ENCODE assay signal across 1 cellular context in the genomic region with DNA sequence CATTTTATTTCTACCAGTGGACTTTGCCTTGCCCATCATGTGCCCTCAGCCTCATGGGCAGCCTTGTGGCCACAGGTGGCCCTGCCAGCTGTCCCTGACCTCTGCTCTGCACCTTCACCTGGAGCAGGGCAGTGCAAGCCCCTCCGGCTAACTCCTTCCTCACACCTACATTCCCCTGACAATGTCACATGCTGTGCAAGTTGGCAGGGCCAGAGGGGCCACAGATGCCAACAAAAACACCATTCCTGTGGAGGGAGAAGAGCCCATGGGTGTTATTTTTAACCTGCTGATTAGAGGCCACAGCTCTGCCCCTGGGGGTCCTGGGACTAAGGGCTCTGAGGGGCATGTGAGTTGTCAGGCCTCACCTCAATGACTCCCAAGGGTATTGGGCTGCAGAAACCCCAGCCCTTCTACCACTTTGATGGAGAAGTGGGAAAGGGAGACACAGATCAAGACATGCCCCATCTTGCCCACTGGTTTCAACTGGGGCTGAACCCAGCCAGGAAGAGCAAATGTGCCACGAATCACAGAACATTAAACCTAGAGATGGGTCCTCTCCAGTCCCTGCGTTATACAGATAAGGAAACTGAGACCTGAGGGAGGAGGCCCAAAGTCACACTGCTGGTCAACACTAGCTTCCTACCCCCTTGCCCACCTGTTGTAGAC.
TF ChIP-seq lines count a peak whose summit lies in the region.

No MANE protein-coding gene starts in this region.

TF ChIP-seq in HepG2, 621 proteins besides CTCF, POLR2A, EP300 and RAD21 (continued from another document and continues in another):
- TF ChIP-seq, protein P1, sequence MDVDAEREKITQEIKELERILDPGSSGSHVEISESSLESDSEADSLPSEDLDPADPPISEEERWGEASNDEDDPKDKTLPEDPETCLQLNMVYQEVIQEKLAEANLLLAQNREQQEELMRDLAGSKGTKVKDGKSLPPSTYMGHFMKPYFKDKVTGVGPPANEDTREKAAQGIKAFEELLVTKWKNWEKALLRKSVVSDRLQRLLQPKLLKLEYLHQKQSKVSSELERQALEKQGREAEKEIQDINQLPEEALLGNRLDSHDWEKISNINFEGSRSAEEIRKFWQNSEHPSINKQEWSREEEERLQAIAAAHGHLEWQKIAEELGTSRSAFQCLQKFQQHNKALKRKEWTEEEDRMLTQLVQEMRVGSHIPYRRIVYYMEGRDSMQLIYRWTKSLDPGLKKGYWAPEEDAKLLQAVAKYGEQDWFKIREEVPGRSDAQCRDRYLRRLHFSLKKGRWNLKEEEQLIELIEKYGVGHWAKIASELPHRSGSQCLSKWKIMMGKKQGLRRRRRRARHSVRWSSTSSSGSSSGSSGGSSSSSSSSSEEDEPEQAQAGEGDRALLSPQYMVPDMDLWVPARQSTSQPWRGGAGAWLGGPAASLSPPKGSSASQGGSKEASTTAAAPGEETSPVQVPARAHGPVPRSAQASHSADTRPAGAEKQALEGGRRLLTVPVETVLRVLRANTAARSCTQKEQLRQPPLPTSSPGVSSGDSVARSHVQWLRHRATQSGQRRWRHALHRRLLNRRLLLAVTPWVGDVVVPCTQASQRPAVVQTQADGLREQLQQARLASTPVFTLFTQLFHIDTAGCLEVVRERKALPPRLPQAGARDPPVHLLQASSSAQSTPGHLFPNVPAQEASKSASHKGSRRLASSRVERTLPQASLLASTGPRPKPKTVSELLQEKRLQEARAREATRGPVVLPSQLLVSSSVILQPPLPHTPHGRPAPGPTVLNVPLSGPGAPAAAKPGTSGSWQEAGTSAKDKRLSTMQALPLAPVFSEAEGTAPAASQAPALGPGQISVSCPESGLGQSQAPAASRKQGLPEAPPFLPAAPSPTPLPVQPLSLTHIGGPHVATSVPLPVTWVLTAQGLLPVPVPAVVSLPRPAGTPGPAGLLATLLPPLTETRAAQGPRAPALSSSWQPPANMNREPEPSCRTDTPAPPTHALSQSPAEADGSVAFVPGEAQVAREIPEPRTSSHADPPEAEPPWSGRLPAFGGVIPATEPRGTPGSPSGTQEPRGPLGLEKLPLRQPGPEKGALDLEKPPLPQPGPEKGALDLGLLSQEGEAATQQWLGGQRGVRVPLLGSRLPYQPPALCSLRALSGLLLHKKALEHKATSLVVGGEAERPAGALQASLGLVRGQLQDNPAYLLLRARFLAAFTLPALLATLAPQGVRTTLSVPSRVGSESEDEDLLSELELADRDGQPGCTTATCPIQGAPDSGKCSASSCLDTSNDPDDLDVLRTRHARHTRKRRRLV (CRISPR knock-in tag; IDR thresholded peaks at IDR 0.05), result no peak
- TF ChIP-seq AGO2 (optimal IDR thresholded peaks at IDR 0.05; ENCODE audit: low read depth, low read length) (no peak), KAT8 (CRISPR knock-in tag; IDR thresholded peaks at IDR 0.05) (no peak), MBNL3 (CRISPR knock-in tag; conservative IDR thresholded peaks at IDR 0.05) (no peak), PAF1 (CRISPR knock-in tag; IDR thresholded peaks at IDR 0.05) (no peak), HNF4G (IDR thresholded peaks at IDR 0.05; ENCODE audit: borderline replicate concordance, low read depth, low read length) (no peak), HNF4G (CRISPR knock-in tag; IDR thresholded peaks at IDR 0.05; ENCODE audit: borderline replicate concordance, low read depth) (no peak), JARID2 (CRISPR knock-in tag; IDR thresholded peaks at IDR 0.05; ENCODE audit: insufficient replicate concordance) (no peak), SIX1 (CRISPR knock-in tag; IDR thresholded peaks at IDR 0.05; ENCODE audit: borderline replicate concordance) (no peak), CBX2 (IDR thresholded peaks at IDR 0.05; ENCODE audit: low read depth, low read length) (no peak), CBX2 (CRISPR knock-in tag; IDR thresholded peaks at IDR 0.05; ENCODE audit: low read depth) (no peak), GABPB1 (CRISPR knock-in tag; IDR thresholded peaks at IDR 0.05) (no peak), BORCS8-MEF2B (CRISPR knock-in tag; IDR thresholded peaks at IDR 0.05) (no peak), ZNF530 (CRISPR knock-in tag; IDR thresholded peaks at IDR 0.05; ENCODE audit: low read depth) (no peak), ZNF333 (CRISPR knock-in tag; IDR thresholded peaks at IDR 0.05; ENCODE audit: borderline replicate concordance) (no peak), HOXA5 (CRISPR knock-in tag; IDR thresholded peaks at IDR 0.05) (no peak), MAZ (IDR thresholded peaks at IDR 0.05; ENCODE audit: borderline replicate concordance, low read depth, low read length) (no peak), MAZ (CRISPR knock-in tag; IDR thresholded peaks at IDR 0.05; ENCODE audit: low read depth) (no peak), ZNF251 (CRISPR knock-in tag; IDR thresholded peaks at IDR 0.05) (no peak), ZNF232 (CRISPR knock-in tag; IDR thresholded peaks at IDR 0.05; ENCODE audit: borderline replicate concordance) (no peak), MEIS2 (CRISPR knock-in tag; IDR thresholded peaks at IDR 0.05) (0 out of 2 replicates have a peak, but pooled peaks have one; percentile 7)
- TF ChIP-seq, protein P2, sequence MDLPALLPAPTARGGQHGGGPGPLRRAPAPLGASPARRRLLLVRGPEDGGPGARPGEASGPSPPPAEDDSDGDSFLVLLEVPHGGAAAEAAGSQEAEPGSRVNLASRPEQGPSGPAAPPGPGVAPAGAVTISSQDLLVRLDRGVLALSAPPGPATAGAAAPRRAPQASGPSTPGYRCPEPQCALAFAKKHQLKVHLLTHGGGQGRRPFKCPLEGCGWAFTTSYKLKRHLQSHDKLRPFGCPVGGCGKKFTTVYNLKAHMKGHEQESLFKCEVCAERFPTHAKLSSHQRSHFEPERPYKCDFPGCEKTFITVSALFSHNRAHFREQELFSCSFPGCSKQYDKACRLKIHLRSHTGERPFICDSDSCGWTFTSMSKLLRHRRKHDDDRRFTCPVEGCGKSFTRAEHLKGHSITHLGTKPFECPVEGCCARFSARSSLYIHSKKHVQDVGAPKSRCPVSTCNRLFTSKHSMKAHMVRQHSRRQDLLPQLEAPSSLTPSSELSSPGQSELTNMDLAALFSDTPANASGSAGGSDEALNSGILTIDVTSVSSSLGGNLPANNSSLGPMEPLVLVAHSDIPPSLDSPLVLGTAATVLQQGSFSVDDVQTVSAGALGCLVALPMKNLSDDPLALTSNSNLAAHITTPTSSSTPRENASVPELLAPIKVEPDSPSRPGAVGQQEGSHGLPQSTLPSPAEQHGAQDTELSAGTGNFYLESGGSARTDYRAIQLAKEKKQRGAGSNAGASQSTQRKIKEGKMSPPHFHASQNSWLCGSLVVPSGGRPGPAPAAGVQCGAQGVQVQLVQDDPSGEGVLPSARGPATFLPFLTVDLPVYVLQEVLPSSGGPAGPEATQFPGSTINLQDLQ (CRISPR knock-in tag; IDR thresholded peaks at IDR 0.05), result no peak
- TF ChIP-seq, protein P3, sequence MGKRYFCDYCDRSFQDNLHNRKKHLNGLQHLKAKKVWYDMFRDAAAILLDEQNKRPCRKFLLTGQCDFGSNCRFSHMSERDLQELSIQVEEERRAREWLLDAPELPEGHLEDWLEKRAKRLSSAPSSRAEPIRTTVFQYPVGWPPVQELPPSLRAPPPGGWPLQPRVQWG (CRISPR knock-in tag; IDR thresholded peaks at IDR 0.05; ENCODE audit: borderline replicate concordance, low read depth), result no peak
- TF ChIP-seq, protein P4, sequence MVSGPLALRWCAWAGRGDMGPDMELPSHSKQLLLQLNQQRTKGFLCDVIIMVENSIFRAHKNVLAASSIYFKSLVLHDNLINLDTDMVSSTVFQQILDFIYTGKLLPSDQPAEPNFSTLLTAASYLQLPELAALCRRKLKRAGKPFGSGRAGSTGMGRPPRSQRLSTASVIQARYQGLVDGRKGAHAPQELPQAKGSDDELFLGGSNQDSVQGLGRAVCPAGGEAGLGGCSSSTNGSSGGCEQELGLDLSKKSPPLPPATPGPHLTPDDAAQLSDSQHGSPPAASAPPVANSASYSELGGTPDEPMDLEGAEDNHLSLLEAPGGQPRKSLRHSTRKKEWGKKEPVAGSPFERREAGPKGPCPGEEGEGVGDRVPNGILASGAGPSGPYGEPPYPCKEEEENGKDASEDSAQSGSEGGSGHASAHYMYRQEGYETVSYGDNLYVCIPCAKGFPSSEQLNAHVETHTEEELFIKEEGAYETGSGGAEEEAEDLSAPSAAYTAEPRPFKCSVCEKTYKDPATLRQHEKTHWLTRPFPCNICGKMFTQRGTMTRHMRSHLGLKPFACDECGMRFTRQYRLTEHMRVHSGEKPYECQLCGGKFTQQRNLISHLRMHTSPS (CRISPR knock-in tag; IDR thresholded peaks at IDR 0.05; ENCODE audit: low read depth), result peak; percentile 88; the same call in 1 of the 2 replicates
- TF ChIP-seq, protein P5, sequence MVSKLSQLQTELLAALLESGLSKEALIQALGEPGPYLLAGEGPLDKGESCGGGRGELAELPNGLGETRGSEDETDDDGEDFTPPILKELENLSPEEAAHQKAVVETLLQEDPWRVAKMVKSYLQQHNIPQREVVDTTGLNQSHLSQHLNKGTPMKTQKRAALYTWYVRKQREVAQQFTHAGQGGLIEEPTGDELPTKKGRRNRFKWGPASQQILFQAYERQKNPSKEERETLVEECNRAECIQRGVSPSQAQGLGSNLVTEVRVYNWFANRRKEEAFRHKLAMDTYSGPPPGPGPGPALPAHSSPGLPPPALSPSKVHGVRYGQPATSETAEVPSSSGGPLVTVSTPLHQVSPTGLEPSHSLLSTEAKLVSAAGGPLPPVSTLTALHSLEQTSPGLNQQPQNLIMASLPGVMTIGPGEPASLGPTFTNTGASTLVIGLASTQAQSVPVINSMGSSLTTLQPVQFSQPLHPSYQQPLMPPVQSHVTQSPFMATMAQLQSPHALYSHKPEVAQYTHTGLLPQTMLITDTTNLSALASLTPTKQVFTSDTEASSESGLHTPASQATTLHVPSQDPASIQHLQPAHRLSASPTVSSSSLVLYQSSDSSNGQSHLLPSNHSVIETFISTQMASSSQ (IDR thresholded peaks at IDR 0.05; ENCODE audit: low read depth), result no peak
- TF ChIP-seq, protein P5 (CRISPR knock-in tag; IDR thresholded peaks at IDR 0.05; ENCODE audit: borderline replicate concordance), result no peak
- TF ChIP-seq, protein P6, sequence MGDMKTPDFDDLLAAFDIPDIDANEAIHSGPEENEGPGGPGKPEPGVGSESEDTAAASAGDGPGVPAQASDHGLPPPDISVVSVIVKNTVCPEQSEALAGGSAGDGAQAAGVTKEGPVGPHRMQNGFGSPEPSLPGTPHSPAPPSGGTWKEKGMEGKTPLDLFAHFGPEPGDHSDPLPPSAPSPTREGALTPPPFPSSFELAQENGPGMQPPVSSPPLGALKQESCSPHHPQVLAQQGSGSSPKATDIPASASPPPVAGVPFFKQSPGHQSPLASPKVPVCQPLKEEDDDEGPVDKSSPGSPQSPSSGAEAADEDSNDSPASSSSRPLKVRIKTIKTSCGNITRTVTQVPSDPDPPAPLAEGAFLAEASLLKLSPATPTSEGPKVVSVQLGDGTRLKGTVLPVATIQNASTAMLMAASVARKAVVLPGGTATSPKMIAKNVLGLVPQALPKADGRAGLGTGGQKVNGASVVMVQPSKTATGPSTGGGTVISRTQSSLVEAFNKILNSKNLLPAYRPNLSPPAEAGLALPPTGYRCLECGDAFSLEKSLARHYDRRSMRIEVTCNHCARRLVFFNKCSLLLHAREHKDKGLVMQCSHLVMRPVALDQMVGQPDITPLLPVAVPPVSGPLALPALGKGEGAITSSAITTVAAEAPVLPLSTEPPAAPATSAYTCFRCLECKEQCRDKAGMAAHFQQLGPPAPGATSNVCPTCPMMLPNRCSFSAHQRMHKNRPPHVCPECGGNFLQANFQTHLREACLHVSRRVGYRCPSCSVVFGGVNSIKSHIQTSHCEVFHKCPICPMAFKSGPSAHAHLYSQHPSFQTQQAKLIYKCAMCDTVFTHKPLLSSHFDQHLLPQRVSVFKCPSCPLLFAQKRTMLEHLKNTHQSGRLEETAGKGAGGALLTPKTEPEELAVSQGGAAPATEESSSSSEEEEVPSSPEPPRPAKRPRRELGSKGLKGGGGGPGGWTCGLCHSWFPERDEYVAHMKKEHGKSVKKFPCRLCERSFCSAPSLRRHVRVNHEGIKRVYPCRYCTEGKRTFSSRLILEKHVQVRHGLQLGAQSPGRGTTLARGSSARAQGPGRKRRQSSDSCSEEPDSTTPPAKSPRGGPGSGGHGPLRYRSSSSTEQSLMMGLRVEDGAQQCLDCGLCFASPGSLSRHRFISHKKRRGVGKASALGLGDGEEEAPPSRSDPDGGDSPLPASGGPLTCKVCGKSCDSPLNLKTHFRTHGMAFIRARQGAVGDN (CRISPR knock-in tag; IDR thresholded peaks at IDR 0.05), result peak; percentile 40
- TF ChIP-seq, protein P7, sequence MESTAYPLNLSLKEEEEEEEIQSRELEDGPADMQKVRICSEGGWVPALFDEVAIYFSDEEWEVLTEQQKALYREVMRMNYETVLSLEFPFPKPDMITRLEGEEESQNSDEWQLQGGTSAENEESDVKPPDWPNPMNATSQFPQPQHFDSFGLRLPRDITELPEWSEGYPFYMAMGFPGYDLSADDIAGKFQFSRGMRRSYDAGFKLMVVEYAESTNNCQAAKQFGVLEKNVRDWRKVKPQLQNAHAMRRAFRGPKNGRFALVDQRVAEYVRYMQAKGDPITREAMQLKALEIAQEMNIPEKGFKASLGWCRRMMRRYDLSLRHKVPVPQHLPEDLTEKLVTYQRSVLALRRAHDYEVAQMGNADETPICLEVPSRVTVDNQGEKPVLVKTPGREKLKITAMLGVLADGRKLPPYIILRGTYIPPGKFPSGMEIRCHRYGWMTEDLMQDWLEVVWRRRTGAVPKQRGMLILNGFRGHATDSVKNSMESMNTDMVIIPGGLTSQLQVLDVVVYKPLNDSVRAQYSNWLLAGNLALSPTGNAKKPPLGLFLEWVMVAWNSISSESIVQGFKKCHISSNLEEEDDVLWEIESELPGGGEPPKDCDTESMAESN (CRISPR knock-in tag; conservative IDR thresholded peaks at IDR 0.05), result no peak
